ENCODE assay signal across 9 cellular contexts in the genomic region with DNA sequence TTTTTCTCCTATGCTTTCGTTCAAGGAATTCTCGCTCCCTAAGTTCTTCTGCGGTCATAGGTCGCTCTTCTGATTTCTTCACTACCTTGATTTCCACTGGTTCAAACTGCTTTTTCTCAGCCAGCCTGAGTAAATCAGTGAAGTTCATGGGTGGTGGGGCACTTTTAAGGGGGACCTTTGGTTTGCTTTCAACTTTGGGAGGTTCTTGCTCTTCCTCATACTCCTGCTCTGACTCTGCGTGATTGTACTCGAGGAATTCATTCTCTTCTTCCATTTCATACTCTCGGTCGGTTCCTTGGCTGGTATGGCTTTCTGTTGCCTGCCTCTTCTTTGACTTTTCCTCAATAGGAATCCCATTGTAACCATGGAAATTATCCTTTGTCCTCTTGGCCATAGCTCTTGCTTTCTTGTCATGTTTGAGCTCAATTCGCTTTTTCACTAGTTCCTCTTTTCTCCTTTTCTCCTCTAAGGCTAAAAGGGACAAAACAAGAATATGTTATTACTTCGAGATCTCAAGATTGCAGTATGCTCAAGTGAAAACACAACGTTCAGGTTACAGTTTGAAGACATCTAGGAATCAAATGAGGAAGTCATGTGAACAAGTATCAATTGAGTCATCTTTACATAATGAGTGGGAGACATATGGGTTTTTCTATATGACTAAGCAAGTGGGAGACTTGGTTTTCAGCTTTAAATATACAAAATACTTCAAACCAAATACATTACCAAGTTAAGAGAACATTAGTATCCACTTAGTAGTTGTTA. TPM values are rescaled to one million over a fixed set of nuclear protein-coding genes. Genes with fewer than 3 reads are reported as not detected.
DNase-seq lines count a peak whose midpoint lies in the region; ATAC-seq and TF ChIP-seq lines count a peak whose summit lies in the region.
"Had no signal": no experiment of that assay in that cellular context is flagged by ENCODE, and none has a peak within 500 bp of the region (broad histone marks: within the 10 kb centered on the region; RNA-seq: fewer than 3 reads in every experiment).

No MANE protein-coding gene starts in this region.

- H3K27me3 ChIP-seq in left ventricle myocardium inferior (ENCODE audit: low read depth), result no peaks in the 10 kb centered on the region

- H3K4me3 Mint-ChIP-seq in effector memory CD8-positive, alpha-beta T cell, result no peak overlapping the region

- H3K9me3 Mint-ChIP-seq in effector memory CD8-positive, alpha-beta T cell, result no peaks in the 10 kb centered on the region

- H3K36me3 ChIP-seq in left ventricle myocardium inferior, result peaks cover 40% of the 10 kb centered on the region

- TF ChIP-seq CTCF in left ventricle myocardium inferior (IDR thresholded peaks at IDR 0.05; ENCODE audit: borderline replicate concordance), result no peak

- intact Hi-C loops in left ventricle myocardium inferior (cut with micrococcal nuclease), result no loop called here

- in situ Hi-C loops in KBM-7 (cut with MboI; ENCODE audit: low pct_unique_long_range_greater_than_20kb, low sequenced_read_pairs), result no loop called here

- H3K4me1 Mint-ChIP-seq in effector memory CD8-positive, alpha-beta T cell (ENCODE audit: low read depth in 2 of 2), result peaks cover 29 to 49% of the 10 kb centered on the region in 2 donors

- no peak overlapping the region for H3K4me3 ChIP-seq in left ventricle myocardium inferior

- peak overlapping the region; percentile 2 to 27 for H3K27ac Mint-ChIP-seq in effector memory CD8-positive, alpha-beta T cell

- no peak overlapping the region for H3K27ac ChIP-seq in left ventricle myocardium inferior (replicated peaks)

- peaks cover 69% of the 10 kb centered on the region for H3K36me3 Mint-ChIP-seq in effector memory CD8-positive, alpha-beta T cell (ENCODE audit: insufficient read depth)

- H3K9me3 ChIP-seq in left ventricle myocardium inferior (replicated peaks), result no peaks in the 10 kb centered on the region

- peaks cover 21% of the 10 kb centered on the region for H3K4me1 ChIP-seq in left ventricle myocardium inferior

- ATAC-seq in GM18511 (IDR thresholded peaks at IDR 0.05; ENCODE audit: unreplicated experiment), result peak; percentile 89
- peak; percentile 94 for ATAC-seq in GM21786 (IDR thresholded peaks at IDR 0.05; ENCODE audit: unreplicated experiment)
- no peak for ATAC-seq in effector memory CD8-positive, alpha-beta T cell (replicated peaks)
- ATAC-seq in esophagus mucosa, result no peak

- peak; percentile 82 for DNase-seq in KBM-7
- DNase-seq in effector memory CD8-positive, alpha-beta T cell, result no peak
- no peak for DNase-seq in left ventricle myocardium inferior
- DNase-seq in Ammon's horn (ENCODE audit: low spot score), result no peak
- DNase-seq in effector CD8-positive, alpha-beta T cell (lab: John Stamatoyannopoulos, UW), result no peak
- DNase-seq: stimulated activated CD4-positive, alpha-beta T cell treated with anti-CD3 and anti-CD28 coated beads, Interleukin-4, amount 100 ng/mL, for 24 hours had no signal

- H3K27me3 Mint-ChIP-seq in effector memory CD8-positive, alpha-beta T cell, result no peaks in the 10 kb centered on the region

RNA-seq across cellular contexts. Expression of gene MISFA, which starts 16.2 kb away (rescaled TPM):
- total RNA-seq in left ventricle myocardium inferior, result 10.7 TPM
- 2.6 TPM for total RNA-seq in esophagus mucosa

RNA-seq across cellular contexts. Expression of gene SPTY2D1, which starts 18.3 kb away (rescaled TPM):
- total RNA-seq in left ventricle myocardium inferior (8.7 TPM), esophagus mucosa (14.4 TPM)

RNA-seq across cellular contexts. Expression of gene UEVLD, which starts 27.3 kb away (rescaled TPM):
- total RNA-seq in left ventricle myocardium inferior (17.7 TPM), esophagus mucosa (20.1 TPM)

Comparison
In these comparisons a context has a peak if more than half of its experiments do, and no peak if none do; other contexts are left out.
1. ATAC-seq: peak in GM18511 (single experiment) and GM21786 (single experiment); none in effector memory CD8-positive, alpha-beta T cell (single experiment) and esophagus mucosa (single experiment).